ENCODE assay signal across 23 cellular contexts in the genomic region with DNA sequence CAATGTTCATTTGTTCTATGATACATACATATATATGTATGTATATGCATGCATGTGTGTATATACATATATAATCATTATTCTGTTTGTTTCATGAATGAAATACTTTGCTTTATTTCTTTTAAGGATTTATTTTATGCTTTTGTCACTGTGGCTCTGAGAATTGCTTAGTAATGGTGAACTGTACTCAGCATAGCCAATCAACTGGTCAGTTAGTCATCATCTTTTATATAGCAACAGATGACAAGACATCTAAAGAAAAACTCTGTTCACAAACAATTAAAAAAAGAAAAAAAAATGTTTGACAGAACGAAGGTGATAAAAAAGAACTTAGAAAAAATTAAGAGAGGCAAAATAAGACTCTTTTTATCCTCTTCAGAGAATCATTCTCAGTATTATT.
DNase-seq lines count a peak whose midpoint lies in the region; ATAC-seq and TF ChIP-seq lines count a peak whose summit lies in the region.
"Had no signal": no experiment of that assay in that cellular context is flagged by ENCODE, and none has a peak within 500 bp of the region (broad histone marks: within the 10 kb centered on the region; RNA-seq: fewer than 3 reads in every experiment).

No MANE protein-coding gene starts in this region.

- peak overlapping the region; percentile 54 for H3K4me2 ChIP-seq in osteoblast (ENCODE audit: insufficient read depth, low read length)
- H3K4me2 ChIP-seq: BLaER1 treated with 17β-estradiol and CSF1 and Interleukin-3, amounts not matched to agents 10 nM and 100 nM had no signal

- ATAC-seq in HG03159 (IDR thresholded peaks at IDR 0.05; ENCODE audit: unreplicated experiment): no peak
- ATAC-seq: HCT116 had no signal

- H3K9me3 ChIP-seq in osteoblast (ENCODE audit: low read depth, low read length): no peaks in the 10 kb centered on the region
- H3K9me3 ChIP-seq: BLaER1 treated with 17β-estradiol and CSF1 and Interleukin-3, amounts not matched to agents 10 nM and 100 nM; right atrium auricular region; transverse colon had no signal

- TF ChIP-seq CTCF in choroid plexus epithelial cell (conservative IDR thresholded peaks at IDR 0.05; ENCODE audit: low read depth, low read length) (no peak), osteoblast (IDR thresholded peaks at IDR 0.05; ENCODE audit: extremely low read depth, low read depth, low read length) (no peak)

- no peaks in the 10 kb centered on the region for H4K20me1 ChIP-seq in osteoblast (ENCODE audit: insufficient read depth, low read length)
- H4K20me1 ChIP-seq: BLaER1 treated with 17β-estradiol and CSF1 and Interleukin-3, amounts not matched to agents 10 nM and 100 nM had no signal

- no peaks in the 10 kb centered on the region for H3K4me1 ChIP-seq in osteoblast (ENCODE audit: insufficient read depth, low read length)
- H3K4me1 ChIP-seq: BLaER1 treated with 17β-estradiol and CSF1 and Interleukin-3, amounts not matched to agents 10 nM and 100 nM; right atrium auricular region; transverse colon had no signal

- peak overlapping the region; percentile 67 for H2AFZ ChIP-seq in osteoblast (ENCODE audit: low read length)

- H3K27ac ChIP-seq in osteoblast (ENCODE audit: low read depth, low read length): peak overlapping the region; percentile 35
- H3K27ac ChIP-seq: BLaER1 treated with 17β-estradiol and CSF1 and Interleukin-3, amounts not matched to agents 10 nM and 100 nM; right atrium auricular region; transverse colon had no signal

- peak; percentile 13 for DNase-seq in COLO829 (ENCODE audit: low spot score)
- DNase-seq in LHCN-M2 (ENCODE audit: low read depth): peak; percentile 69
- DNase-seq in choroid plexus epithelial cell (ENCODE audit: low read depth): peak; percentile 71
- peak; percentile 73 for DNase-seq in osteoblast (ENCODE audit: insufficient read length, low spot score, missing footprints)
- DNase-seq in NCI-H1436 treated with DMSO at 0.1 percent for 48 hours (lab: John Stamatoyannopoulos, UW): no peak
- no peak for DNase-seq in effector CD8-positive, alpha-beta T cell (lab: John Stamatoyannopoulos, UW)
- DNase-seq in NOMO-1 treated with DMSO at 0.1 percent for 48 hours (lab: John Stamatoyannopoulos, UW; ENCODE audit: unreplicated experiment): no peak
- DNase-seq: activated CD4-positive, alpha-beta T cell treated with anti-CD3 and anti-CD28 coated beads for 48 hours; caudate nucleus; DMS 273 treated with DMSO at 0.1 percent for 48 hours; erythroblast; GF-D8; head of caudate nucleus; MM.1S; NCI-H1694; nucleus accumbens; RPMI8226; stimulated activated naive CD4-positive, alpha-beta T cell; transverse colon had no signal

- H3K27me3 ChIP-seq in osteoblast (ENCODE audit: insufficient read depth, low read length): no peaks in the 10 kb centered on the region
- H3K27me3 ChIP-seq: BLaER1 treated with 17β-estradiol and CSF1 and Interleukin-3, amounts not matched to agents 10 nM and 100 nM; right atrium auricular region; transverse colon had no signal

- H3K4me3 ChIP-seq in choroid plexus epithelial cell (ENCODE audit: low read depth, low read length): no peak overlapping the region
- H3K4me3 ChIP-seq in osteoblast (ENCODE audit: insufficient read depth, low read length): no peak overlapping the region
- H3K4me3 ChIP-seq: BLaER1 treated with 17β-estradiol and CSF1 and Interleukin-3, amounts not matched to agents 10 nM and 100 nM; right atrium auricular region; transverse colon had no signal

- no peaks in the 10 kb centered on the region for H3K79me2 ChIP-seq in osteoblast (ENCODE audit: insufficient read depth, low read length)

- H3K36me3 ChIP-seq in osteoblast (ENCODE audit: insufficient read depth, low read length): no peaks in the 10 kb centered on the region
- H3K36me3 ChIP-seq: BLaER1 treated with 17β-estradiol and CSF1 and Interleukin-3, amounts not matched to agents 10 nM and 100 nM; right atrium auricular region; transverse colon had no signal

Comparison
In these comparisons a context has a peak if more than half of its experiments do, and no peak if none do; other contexts are left out.
1. DNase-seq: peak in COLO829 (single experiment), LHCN-M2 (single experiment), choroid plexus epithelial cell (single experiment) and osteoblast (single experiment); none in NCI-H1436 treated with DMSO at 0.1 percent for 48 hours (single experiment), effector CD8-positive, alpha-beta T cell (single experiment) and NOMO-1 treated with DMSO at 0.1 percent for 48 hours (single experiment).